Comparison of ENCODE assay signal across 18 cellular contexts in genomic region chr17:36532435-36532975, GRCh38. TPM values are rescaled to one million over a fixed set of nuclear protein-coding genes. Genes with fewer than 3 reads are reported as not detected.
DNase-seq lines count a peak whose midpoint lies in the region; ATAC-seq and TF ChIP-seq lines count a peak whose summit lies in the region.
"Had no signal": no experiment of that assay in that cellular context is flagged by ENCODE, and none has a peak within 500 bp of the region (broad histone marks: within the 10 kb centered on the region; RNA-seq: fewer than 3 reads in every experiment).

No MANE protein-coding gene starts in this region.

- H3K9me3 Mint-ChIP-seq in MCF 10A (ENCODE audit: unreplicated experiment): no peaks in the 10 kb centered on the region
- no peaks in the 10 kb centered on the region for H3K9me3 Mint-ChIP-seq in activated CD4-positive, alpha-beta memory T cell treated with anti-CD3 and anti-CD28 coated beads, Interleukin-2, amount 10 ng/mL, durations not matched to agents 7 days and 5 days
- H3K9me3 Mint-ChIP-seq in stimulated activated effector memory CD8-positive, alpha-beta T cell treated with anti-CD3 and anti-CD28 coated beads, Interleukin-12 subunit alpha, Interleukin-12 subunit beta, amount 100 ng/mL, for 72 hours: no peaks in the 10 kb centered on the region

- no peak for TF ChIP-seq RAD21 in SK-N-SH (IDR thresholded peaks at IDR 0.05; ENCODE audit: low read length)

- no peak overlapping the region for H3K4me2 ChIP-seq in SK-N-SH

- no peak for TF ChIP-seq CTCF in MCF 10A (IDR thresholded peaks at IDR 0.05; ENCODE audit: unreplicated experiment)
- TF ChIP-seq CTCF in breast epithelium (IDR thresholded peaks at IDR 0.05): no peak
- TF ChIP-seq CTCF in SK-N-SH (IDR thresholded peaks at IDR 0.05): no peak

- H3K79me2 ChIP-seq in SK-N-SH (ENCODE audit: insufficient read depth): peaks cover 38% of the 10 kb centered on the region

- peaks cover 0 to 5% of the 10 kb centered on the region in 2 donors for H3K4me1 ChIP-seq in breast epithelium
- peaks cover 17% of the 10 kb centered on the region for H3K4me1 ChIP-seq in SJCRH30
- H3K4me1 ChIP-seq in SK-N-SH (ENCODE audit: control insufficient read depth in 1 of 2, insufficient read depth in 2 of 2, low read depth in 1 of 2, low read length in 1 of 2): peaks cover 0 to 8% of the 10 kb centered on the region in 2 experiments; a peak in 2 of 4 replicates

- no TSS peak for BruUV-seq in MCF 10A (replicated peaks; lab: Mats Ljungman, UMichigan)

- H3K4me3 Mint-ChIP-seq in MCF 10A (ENCODE audit: unreplicated experiment): peak overlapping the region; percentile 54
- no peak overlapping the region for H3K4me3 Mint-ChIP-seq in activated CD4-positive, alpha-beta memory T cell treated with anti-CD3 and anti-CD28 coated beads, Interleukin-2, amount 10 ng/mL, durations not matched to agents 7 days and 5 days
- H3K4me3 Mint-ChIP-seq in stimulated activated effector memory CD8-positive, alpha-beta T cell treated with anti-CD3 and anti-CD28 coated beads, Interleukin-12 subunit alpha, Interleukin-12 subunit beta, amount 100 ng/mL, for 72 hours: peak overlapping the region; percentile 98

- DNase-seq in MCF 10A (ENCODE audit: unreplicated experiment): no peak
- no peak for DNase-seq in breast epithelium (ENCODE audit: low spot score in 2 of 2)
- peak; percentile 15 for DNase-seq in activated CD4-positive, alpha-beta memory T cell treated with anti-CD3 and anti-CD28 coated beads, Interleukin-2, amount 10 ng/mL, durations not matched to agents 7 days and 5 days
- no peak for DNase-seq in stimulated activated effector memory CD8-positive, alpha-beta T cell treated with anti-CD3 and anti-CD28 coated beads, Interleukin-12 subunit alpha, Interleukin-12 subunit beta, amount 100 ng/mL, for 72 hours (ENCODE audit: low spot score in 2 of 2)
- no peak for DNase-seq in inferior parietal cortex (ENCODE audit: extremely low spot score)
- no peak for DNase-seq in SJCRH30
- no peak for DNase-seq in SK-N-SH
- DNase-seq: brain microvascular endothelial cell; effector memory CD4-positive, alpha-beta T cell; EL; foreskin melanocyte; MV-4-11; NCI-H774; SHP77 treated with DMSO at 0.1 percent for 48 hours; stimulated activated CD4-positive, alpha-beta T cell treated with anti-CD3 and anti-CD28 coated beads, Interleukin-15, amount 100 ng/mL, for 24 hours; transverse colon had no signal

- no peak for TF ChIP-seq POLR2A in breast epithelium (IDR thresholded peaks at IDR 0.05)

- peaks cover 36% of the 10 kb centered on the region for H3F3A ChIP-seq in SK-N-SH (replicated peaks; ENCODE audit: insufficient read depth)

- no peaks in the 10 kb centered on the region for H3K9me3 ChIP-seq in breast epithelium
- no peaks in the 10 kb centered on the region for H3K9me3 ChIP-seq in SJCRH30 (replicated peaks)
- no peaks in the 10 kb centered on the region for H3K9me3 ChIP-seq in SK-N-SH
- H3K9me3 ChIP-seq: transverse colon had no signal

- TF ChIP-seq EP300 in SK-N-SH (IDR thresholded peaks at IDR 0.05; ENCODE audit: borderline replicate concordance in 1 of 2, low read depth in 1 of 2, low read length in 1 of 2): no peak

- peak; percentile 5 for ATAC-seq in esophagus mucosa
- no peak for ATAC-seq in stimulated activated effector memory CD8-positive, alpha-beta T cell treated with anti-CD3 and anti-CD28 coated beads, Interleukin-12 subunit alpha, Interleukin-12 subunit beta, amount 100 ng/mL, for 72 hours

- H3K27ac ChIP-seq in breast epithelium (no peak overlapping the region), SJCRH30 (no peak overlapping the region), SK-N-SH (ENCODE audit: low read depth in 2 of 2, low read length in 1 of 2) (no peak overlapping the region)
- H3K27ac ChIP-seq: brain microvascular endothelial cell, parathyroid adenoma, transverse colon had no signal

- POLR2A ChIA-PET in MCF 10A (lab: Yijun Ruan, JAX) (interaction anchor here (1.2 to 1.5 kb wide), 2 partner anchors 12 to 14 kb away, joined by 4 to 7 read pairs; no protein-coding TSS in a partner anchor), SK-N-SH (lab: Yijun Ruan, JAX) (no interaction called here)
- POLR2A ChIA-PET in activated CD4-positive, alpha-beta memory T cell treated with anti-CD3 and anti-CD28 coated beads, Interleukin-2, amount 10 ng/mL, durations not matched to agents 7 days and 5 days (lab: Charles Lee): interaction anchor here (1.2 to 1.5 kb wide), 3 partner anchors 14 to 47 kb away, joined by 3 to 5 read pairs (median 4); no protein-coding TSS in a partner anchor

- intact Hi-C loops in MCF 10A (cut with micrococcal nuclease) (no loop called here), breast epithelium (cut with DNase I; ENCODE audit: low total_unique reads) (no loop called here)

- no peaks in the 10 kb centered on the region for H4K20me1 ChIP-seq in SK-N-SH (ENCODE audit: insufficient read depth)

- no peaks in the 10 kb centered on the region for H3K9me2 ChIP-seq in SK-N-SH

- H3K9ac ChIP-seq in SK-N-SH: no peak overlapping the region
- H3K9ac ChIP-seq: parathyroid adenoma had no signal

- 100% methylated on average over 2 of the region's 2 CpGs for WGBS in SK-N-SH (ENCODE audit: low lambda C conversion rate)

- CTCF ChIA-PET in MCF 10A (lab: Yijun Ruan, JAX): interaction anchor here (0.6 kb wide), 1 partner anchor 8 kb away, joined by 3 read pairs; no protein-coding TSS in a partner anchor
- CTCF ChIA-PET in activated CD4-positive, alpha-beta memory T cell treated with anti-CD3 and anti-CD28 coated beads, Interleukin-2, amount 10 ng/mL, durations not matched to agents 7 days and 5 days (lab: Charles Lee): no interaction called here
- CTCF ChIA-PET in SK-N-SH (lab: Yijun Ruan, JAX): no interaction called here

- peaks cover 50% of the 10 kb centered on the region for H3K36me3 Mint-ChIP-seq in MCF 10A (ENCODE audit: insufficient read depth, unreplicated experiment)
- peaks cover 50% of the 10 kb centered on the region for H3K36me3 Mint-ChIP-seq in activated CD4-positive, alpha-beta memory T cell treated with anti-CD3 and anti-CD28 coated beads, Interleukin-2, amount 10 ng/mL, durations not matched to agents 7 days and 5 days (ENCODE audit: low read depth)
- H3K36me3 Mint-ChIP-seq in stimulated activated effector memory CD8-positive, alpha-beta T cell treated with anti-CD3 and anti-CD28 coated beads, Interleukin-12 subunit alpha, Interleukin-12 subunit beta, amount 100 ng/mL, for 72 hours: peaks cover 88% of the 10 kb centered on the region

- H3K4me1 Mint-ChIP-seq in MCF 10A (ENCODE audit: insufficient read depth, unreplicated experiment): peaks cover 13% of the 10 kb centered on the region
- H3K4me1 Mint-ChIP-seq in activated CD4-positive, alpha-beta memory T cell treated with anti-CD3 and anti-CD28 coated beads, Interleukin-2, amount 10 ng/mL, durations not matched to agents 7 days and 5 days: peaks cover 55% of the 10 kb centered on the region
- H3K4me1 Mint-ChIP-seq in stimulated activated effector memory CD8-positive, alpha-beta T cell treated with anti-CD3 and anti-CD28 coated beads, Interleukin-12 subunit alpha, Interleukin-12 subunit beta, amount 100 ng/mL, for 72 hours: peaks cover 35% of the 10 kb centered on the region

- H3K4me3 ChIP-seq in breast epithelium (no peak overlapping the region), SJCRH30 (no peak overlapping the region), SK-N-SH (ENCODE audit: low read depth in 2 of 2, low read length in 1 of 2) (no peak overlapping the region)
- H3K4me3 ChIP-seq: transverse colon had no signal

- no peak overlapping the region for H2AFZ ChIP-seq in SK-N-SH (ENCODE audit: low read depth)
- H2AFZ ChIP-seq: parathyroid adenoma had no signal

- H3K36me3 ChIP-seq in breast epithelium (no peaks in the 10 kb centered on the region), SJCRH30 (peaks cover 54% of the 10 kb centered on the region), SK-N-SH (replicated peaks in 1 of 2; ENCODE audit: control insufficient read depth in 1 of 2, insufficient read depth in 2 of 2, low read length in 1 of 2) (peaks cover 34 to 35% of the 10 kb centered on the region in 2 experiments)

- H3K27ac Mint-ChIP-seq in MCF 10A (ENCODE audit: low read depth, unreplicated experiment): no peak overlapping the region
- peak overlapping the region; percentile 99 for H3K27ac Mint-ChIP-seq in activated CD4-positive, alpha-beta memory T cell treated with anti-CD3 and anti-CD28 coated beads, Interleukin-2, amount 10 ng/mL, durations not matched to agents 7 days and 5 days
- H3K27ac Mint-ChIP-seq in stimulated activated effector memory CD8-positive, alpha-beta T cell treated with anti-CD3 and anti-CD28 coated beads, Interleukin-12 subunit alpha, Interleukin-12 subunit beta, amount 100 ng/mL, for 72 hours: peak overlapping the region; percentile 21

- no peaks in the 10 kb centered on the region for H3K27me3 ChIP-seq in breast epithelium
- no peaks in the 10 kb centered on the region for H3K27me3 ChIP-seq in SJCRH30
- H3K27me3 ChIP-seq in SK-N-SH (ENCODE audit: insufficient read depth): no peaks in the 10 kb centered on the region
- H3K27me3 ChIP-seq: brain microvascular endothelial cell, transverse colon had no signal

- no peaks in the 10 kb centered on the region for H3K27me3 Mint-ChIP-seq in MCF 10A (ENCODE audit: insufficient read depth, unreplicated experiment)
- no peaks in the 10 kb centered on the region for H3K27me3 Mint-ChIP-seq in activated CD4-positive, alpha-beta memory T cell treated with anti-CD3 and anti-CD28 coated beads, Interleukin-2, amount 10 ng/mL, durations not matched to agents 7 days and 5 days

RNA-seq across cellular contexts. Expression of gene MYO19, which starts 2.2 kb away (rescaled TPM):
- 64.7 and 72.2 TPM in 2 replicates for total RNA-seq in MCF 10A (2022)
- total RNA-seq in breast epithelium: 10 to 100 TPM; 28.6 to 86.9 (median 71.3) TPM
- total RNA-seq in activated CD4-positive, alpha-beta memory T cell treated with anti-CD3 and anti-CD28 coated beads, Interleukin-2, amount 10 ng/mL, durations not matched to agents 7 days and 5 days: 10 to 100 TPM; 87.2 to 92.2 TPM
- total RNA-seq in esophagus mucosa: 73.3 TPM
- total RNA-seq in SJCRH30 (2014; rRNA removed; shearing (Covaris generic)): 70.0 and 93.0 TPM in 2 replicates
- polyA plus RNA-seq in SK-N-SH (2012; rRNA removed): 61.6 and 72.4 TPM in 2 replicates
- polyA plus RNA-seq in SK-N-SH (2012; cell fraction: cytosol; rRNA removed): 20.3 and 28.5 TPM in 2 replicates
- 344 and 424 TPM in 2 replicates for polyA plus RNA-seq in SK-N-SH (2012; cell fraction: nucleus; rRNA removed)

RNA-seq across cellular contexts. Expression of gene PIGW, which starts 2.3 kb away (rescaled TPM):
- total RNA-seq in MCF 10A (2022) (7.5 and 9.8 TPM in 2 replicates), breast epithelium (1 to 10 TPM; 4.0 to 6.2 (median 5.1) TPM), esophagus mucosa (14.3 TPM)
- 1 to 10 TPM; 6.4 to 6.9 TPM for total RNA-seq in activated CD4-positive, alpha-beta memory T cell treated with anti-CD3 and anti-CD28 coated beads, Interleukin-2, amount 10 ng/mL, durations not matched to agents 7 days and 5 days
- total RNA-seq in SJCRH30 (2014; rRNA removed; shearing (Covaris generic)): 22.6 and 23.4 TPM in 2 replicates
- 10.1 and 11.2 TPM in 2 replicates for polyA plus RNA-seq in SK-N-SH (2012; rRNA removed)
- polyA plus RNA-seq in SK-N-SH (2012; cell fraction: cytosol; rRNA removed): 12.4 and 14.1 TPM in 2 replicates
- polyA plus RNA-seq in SK-N-SH (2012; cell fraction: nucleus; rRNA removed): 4.4 and 6.9 TPM in 2 replicates

RNA-seq across cellular contexts. Expression of gene GGNBP2, which starts 12.2 kb away (rescaled TPM):
- total RNA-seq in MCF 10A (2022): 88.7 and 91.5 TPM in 2 replicates
- 10 to 100 TPM; 60.6 to 85.5 (median 84.0) TPM for total RNA-seq in breast epithelium
- total RNA-seq in activated CD4-positive, alpha-beta memory T cell treated with anti-CD3 and anti-CD28 coated beads, Interleukin-2, amount 10 ng/mL, durations not matched to agents 7 days and 5 days: 100 to 1,000 TPM in 1 of 2 experiments, 10 to 100 TPM in 1; 94.0 to 106 TPM
- 43.6 TPM for total RNA-seq in esophagus mucosa
- 70.8 and 81.9 TPM in 2 replicates for total RNA-seq in SJCRH30 (2014; rRNA removed; shearing (Covaris generic))
- polyA plus RNA-seq in SK-N-SH (2012; rRNA removed): 74.5 and 79.3 TPM in 2 replicates
- 60.0 and 61.0 TPM in 2 replicates for polyA plus RNA-seq in SK-N-SH (2012; cell fraction: cytosol; rRNA removed)
- polyA plus RNA-seq in SK-N-SH (2012; cell fraction: nucleus; rRNA removed): 92.6 and 156 TPM in 2 replicates

RNA-seq across cellular contexts. Expression of gene ZNHIT3, which starts 46.0 kb away (rescaled TPM):
- total RNA-seq in MCF 10A (2022): 33.9 and 35.5 TPM in 2 replicates
- 10 to 100 TPM; 19.0 to 33.7 (median 29.3) TPM for total RNA-seq in breast epithelium
- 10 to 100 TPM; 38.1 to 38.9 TPM for total RNA-seq in activated CD4-positive, alpha-beta memory T cell treated with anti-CD3 and anti-CD28 coated beads, Interleukin-2, amount 10 ng/mL, durations not matched to agents 7 days and 5 days
- total RNA-seq in esophagus mucosa: 24.4 TPM
- 89.7 and 90.5 TPM in 2 replicates for total RNA-seq in SJCRH30 (2014; rRNA removed; shearing (Covaris generic))
- polyA plus RNA-seq in SK-N-SH (2012; rRNA removed): 59.9 and 68.5 TPM in 2 replicates
- 74.5 and 82.1 TPM in 2 replicates for polyA plus RNA-seq in SK-N-SH (2012; cell fraction: cytosol; rRNA removed)
- 27.8 and 34.0 TPM in 2 replicates for polyA plus RNA-seq in SK-N-SH (2012; cell fraction: nucleus; rRNA removed)

RNA-seq across cellular contexts. Expression of gene DHRS11, which starts 59.2 kb away (rescaled TPM):
- total RNA-seq in MCF 10A (2022): 11.8 and 14.7 TPM in 2 replicates
- total RNA-seq in breast epithelium: 10 to 100 TPM; 11.4 to 14.1 (median 11.5) TPM
- total RNA-seq in activated CD4-positive, alpha-beta memory T cell treated with anti-CD3 and anti-CD28 coated beads, Interleukin-2, amount 10 ng/mL, durations not matched to agents 7 days and 5 days: 1 to 10 TPM; 3.7 to 3.8 TPM
- 8.4 TPM for total RNA-seq in esophagus mucosa
- 13.7 and 18.1 TPM in 2 replicates for total RNA-seq in SJCRH30 (2014; rRNA removed; shearing (Covaris generic))
- polyA plus RNA-seq in SK-N-SH (2012; rRNA removed): 31.6 and 38.5 TPM in 2 replicates
- polyA plus RNA-seq in SK-N-SH (2012; cell fraction: cytosol; rRNA removed): 19.6 and 23.8 TPM in 2 replicates
- polyA plus RNA-seq in SK-N-SH (2012; cell fraction: nucleus; rRNA removed): 72.1 and 75.8 TPM in 2 replicates
